In the genomic region with DNA sequence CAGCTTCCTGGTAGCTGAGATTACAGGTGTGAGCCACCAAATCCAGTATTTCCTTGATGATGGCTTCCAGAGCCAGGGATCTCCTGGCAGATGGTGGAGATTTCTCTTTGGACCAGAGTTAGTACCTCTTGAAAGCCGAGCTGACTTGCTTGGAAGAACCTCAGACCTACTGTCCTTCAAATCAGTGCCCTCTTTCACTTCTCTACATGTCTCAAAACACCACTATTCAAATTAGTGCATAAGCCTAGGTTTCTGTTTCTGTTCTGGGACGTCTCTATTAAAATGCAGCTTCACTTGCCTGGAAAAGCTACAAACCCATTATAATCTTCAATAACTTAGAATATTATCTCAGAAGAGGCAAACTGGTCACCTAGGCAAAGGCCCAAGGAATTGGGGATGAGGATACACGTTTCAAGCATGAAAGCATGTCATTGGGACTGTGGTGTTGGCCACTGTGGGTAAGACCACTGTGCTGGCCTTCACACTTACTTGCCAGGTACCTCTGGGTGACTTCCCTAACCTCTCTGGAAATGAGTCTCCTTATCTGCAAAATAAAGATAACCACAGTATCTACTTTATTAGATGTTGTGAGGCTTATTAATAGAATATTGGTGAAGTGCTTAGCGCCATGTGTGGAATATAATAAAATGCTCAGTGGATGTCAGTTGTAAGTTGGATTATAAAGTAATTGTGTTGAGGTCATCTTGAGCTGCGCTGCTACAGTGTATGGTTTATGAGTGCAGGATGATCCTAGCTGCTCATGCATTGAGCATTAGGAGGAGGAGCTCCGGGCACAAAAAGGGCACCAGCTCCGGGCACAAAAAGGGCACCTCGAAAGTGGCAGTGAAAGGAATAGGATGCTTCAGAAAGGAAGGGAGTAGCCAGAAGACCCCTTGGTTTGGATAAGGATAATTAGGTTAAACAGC, we compare ENCODE assay signal across 8 cellular contexts.
DNase-seq lines count a peak whose midpoint lies in the region; ATAC-seq and TF ChIP-seq lines count a peak whose summit lies in the region.

No MANE protein-coding gene starts in this region.

- H3K4me1 Mint-ChIP-seq in immature natural killer cell = peaks cover 56 to 94% of the 10 kb centered on the region in 2 donors

- peaks cover 0 to 4% (median 2%) of the 10 kb centered on the region in 3 donors for H3K27me3 Mint-ChIP-seq in immature natural killer cell (ENCODE audit: low read depth in 3 of 3)

- no peak for TF ChIP-seq CTCF in GM12864 (IDR thresholded peaks at IDR 0.05; ENCODE audit: low read depth, low read length, missing control alignments)

- H3K27ac Mint-ChIP-seq in immature natural killer cell = peak overlapping the region; percentile 72 to 92 (median 88)

- peak overlapping the region; percentile 19 to 75 (median 42) for H3K4me3 Mint-ChIP-seq in immature natural killer cell

- peak; percentile 68 for DNase-seq in GM12864 (ENCODE audit: low read depth)
- no peak for DNase-seq in immature natural killer cell
- no peak for DNase-seq in NCI-H2196 treated with DMSO at 0.1 percent for 48 hours (lab: John Stamatoyannopoulos, UW; ENCODE audit: unreplicated experiment)
- DNase-seq in ACHN = no peak
- no peak for DNase-seq in NCI-H226
- DNase-seq in NCI-H1436 (lab: John Stamatoyannopoulos, UW) = no peak

- no peaks in the 10 kb centered on the region for H3K36me3 Mint-ChIP-seq in immature natural killer cell

- H3K9me3 Mint-ChIP-seq in immature natural killer cell = no peaks in the 10 kb centered on the region

- in situ Hi-C loops in ACHN (cut with HindIII; ENCODE audit: low pct_ligation_motif_present, low pct_unique_long_range_greater_than_20kb, low sequenced_read_pairs) = no loop called here

- H3K4me3 ChIP-seq in GM12864 (ENCODE audit: low read depth, low read length) = peak overlapping the region; percentile 19

- ATAC-seq in GM21360 (IDR thresholded peaks at IDR 0.05; ENCODE audit: unreplicated experiment) = peak; percentile 90
- ATAC-seq in HG03432 (IDR thresholded peaks at IDR 0.05; ENCODE audit: unreplicated experiment) = peak; percentile 89
